ENCODE assay signal across 8 cellular contexts in the genomic region with DNA sequence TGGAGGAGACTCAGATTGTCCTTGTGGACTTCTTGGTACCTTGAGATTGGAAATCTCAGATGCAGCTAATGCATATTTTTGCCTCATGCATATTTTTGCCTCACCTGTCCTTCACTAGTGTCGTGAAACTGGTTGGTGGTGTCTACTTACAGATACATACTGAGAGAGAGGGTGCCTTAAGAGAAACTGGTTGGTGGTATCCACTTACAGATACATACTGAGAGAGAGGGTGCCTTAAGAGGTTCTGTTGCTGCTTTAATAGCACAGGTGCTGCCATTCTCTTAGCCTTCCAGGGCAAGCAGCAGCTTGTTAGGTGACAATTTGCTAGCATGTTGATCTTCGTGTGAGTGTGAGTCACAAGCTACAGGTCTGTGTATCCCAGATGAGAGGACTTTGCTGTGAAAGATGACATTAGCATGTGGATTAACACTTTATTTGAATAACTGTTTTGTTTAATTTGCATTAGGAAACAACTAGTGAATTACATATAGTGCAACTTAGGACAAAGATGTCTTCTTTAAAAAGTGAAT. TPM values are rescaled to one million over a fixed set of nuclear protein-coding genes. Genes with fewer than 3 reads are reported as not detected.
DNase-seq lines count a peak whose midpoint lies in the region; ATAC-seq, FAIRE-seq and TF ChIP-seq lines count a peak whose summit lies in the region.

No MANE protein-coding gene starts in this region.

- DNase-seq in MCF 10A (ENCODE audit: unreplicated experiment) (peak; percentile 77), breast epithelium (ENCODE audit: low spot score in 2 of 2) (no peak), NCI-H526 (lab: John Stamatoyannopoulos, UW) (peak; percentile 65 to 66), endothelial cell of umbilical vein (ENCODE audit: low read depth, low spot score) (no peak), thyroid gland (no peak), frontal cortex (ENCODE audit: low spot score in 2 of 2) (no peak), body of pancreas (no peak)
- no peak for DNase-seq in stimulated activated CD4-positive, alpha-beta T cell treated with anti-CD3 and anti-CD28 coated beads, Interleukin-2, amount 100 ng/mL, for 48 hours

- H3K27ac Mint-ChIP-seq in MCF 10A (ENCODE audit: low read depth, unreplicated experiment) = peak overlapping the region; percentile 86

- H3K27ac ChIP-seq in breast epithelium (no peak overlapping the region), endothelial cell of umbilical vein (ENCODE audit: insufficient read depth, low read depth, low read length) (no peak overlapping the region), thyroid gland (peak overlapping the region; percentile 51 to 87 (median 80)), body of pancreas (no peak overlapping the region)

- CTCF ChIA-PET in MCF 10A (lab: Yijun Ruan, JAX) (interaction anchor here (14.2 kb wide), 1 partner anchor 17 kb away, joined by 197 read pairs; no protein-coding TSS in a partner anchor), endothelial cell of umbilical vein (lab: Charles Lee) (interaction anchor here (0.6 to 5.5 kb wide), 3 partner anchors 10 to 104 kb away, joined by 3 to 54 read pairs (median 4); no protein-coding TSS in a partner anchor)

- POLR2A ChIA-PET in MCF 10A (lab: Yijun Ruan, JAX) = interaction anchor here (1.0 to 10.5 kb wide), 7 partner anchors 10 to 414 kb away, joined by 3 to 272 read pairs (median 5); partner anchors contain the start of genes FAM200C and TTC1
- POLR2A ChIA-PET in endothelial cell of umbilical vein (lab: Charles Lee) = interaction anchor here (0.6 to 1.3 kb wide), 2 partner anchors 45 to 1214 kb away, joined by 3 to 4 read pairs; no protein-coding TSS in a partner anchor

- H3K9me3 ChIP-seq in breast epithelium = no peaks in the 10 kb centered on the region
- H3K9me3 ChIP-seq in endothelial cell of umbilical vein (replicated peaks; ENCODE audit: control insufficient read depth, insufficient read depth, low read length) = no peaks in the 10 kb centered on the region
- no peaks in the 10 kb centered on the region for H3K9me3 ChIP-seq in thyroid gland
- no peaks in the 10 kb centered on the region for H3K9me3 ChIP-seq in body of pancreas

- H3K9ac ChIP-seq in endothelial cell of umbilical vein (replicated peaks; ENCODE audit: extremely low read depth, insufficient read depth, low read length) = no peak overlapping the region

- peaks cover under 1% of the 10 kb centered on the region for H3K9me3 Mint-ChIP-seq in MCF 10A (ENCODE audit: unreplicated experiment)

- intact Hi-C loops in MCF 10A (cut with micrococcal nuclease) (loop anchor here (5.0 kb wide), 1 partner anchor 414 kb away; no protein-coding TSS in a partner anchor), breast epithelium (cut with DNase I; ENCODE audit: low total_unique reads) (no loop called here), endothelial cell of umbilical vein (cut with micrococcal nuclease) (no loop called here), thyroid gland (cut with DNase I) (no loop called here), body of pancreas (cut with DNase I) (no loop called here)

- H3K9me1 ChIP-seq in endothelial cell of umbilical vein (replicated peaks; ENCODE audit: control insufficient read depth, extremely low read depth, insufficient read depth, low read length) = no peaks in the 10 kb centered on the region

- no peak for ATAC-seq in body of pancreas

- TF ChIP-seq POLR2A in breast epithelium (IDR thresholded peaks at IDR 0.05) = no peak
- no peak for TF ChIP-seq POLR2A in endothelial cell of umbilical vein (IDR thresholded peaks at IDR 0.05; ENCODE audit: low read depth, low read length)
- TF ChIP-seq POLR2A in thyroid gland (IDR thresholded peaks at IDR 0.05) = no peak
- no peak for TF ChIP-seq POLR2A in body of pancreas (IDR thresholded peaks at IDR 0.05)

- WGBS in thyroid gland, 2 donors = 46 to 51% methylated on average over 2 of the region's 2 CpGs
- WGBS in body of pancreas, 2 donors = 21 to 47% methylated on average over 2 of the region's 2 CpGs

- H3K27me3 ChIP-seq in breast epithelium (no peaks in the 10 kb centered on the region), endothelial cell of umbilical vein (ENCODE audit: control insufficient read depth in 2 of 2, insufficient read depth in 2 of 2, low read length in 2 of 2) (no peaks in the 10 kb centered on the region), thyroid gland (no peaks in the 10 kb centered on the region), body of pancreas (no peaks in the 10 kb centered on the region)

- FAIRE-seq in endothelial cell of umbilical vein (lab: Jason Lieb, UNC) (no peak), frontal cortex (lab: Jason Lieb, UNC) (no peak)

- H4K20me1 ChIP-seq in endothelial cell of umbilical vein (replicated peaks; ENCODE audit: control insufficient read depth, extremely low read depth, insufficient read depth, low read length) = no peaks in the 10 kb centered on the region

- H3K79me2 ChIP-seq in endothelial cell of umbilical vein (ENCODE audit: control insufficient read depth, insufficient read depth, low read length) = peaks cover 47% of the 10 kb centered on the region

- H3K4me3 ChIP-seq in breast epithelium (no peak overlapping the region), endothelial cell of umbilical vein (replicated peaks in 1 of 3; ENCODE audit: insufficient read depth in 1 of 3, low read depth in 1 of 3, low read length in 3 of 3) (peak overlapping the region in 2 of 3 experiments; percentile 94 to 95), thyroid gland (replicated peaks in 1 of 3) (peak overlapping the region in 1 of 3 donors; percentile 9), body of pancreas (no peak overlapping the region)

- BruUV-seq in MCF 10A (replicated peaks; lab: Mats Ljungman, UMichigan) (no TSS peak), endothelial cell of umbilical vein (replicated peaks; lab: Mats Ljungman, UMichigan) (no TSS peak)

- dilution Hi-C loops in endothelial cell of umbilical vein (cut with MboI; ENCODE audit: extremely low pct_ligation_motif_present, low sequenced_read_pairs) = no loop called here

- TF ChIP-seq CTCF in MCF 10A (IDR thresholded peaks at IDR 0.05; ENCODE audit: unreplicated experiment) (no peak), breast epithelium (IDR thresholded peaks at IDR 0.05) (no peak), endothelial cell of umbilical vein (IDR thresholded peaks at IDR 0.05; ENCODE audit: extremely low read depth in 1 of 2, insufficient read depth in 1 of 2, low read depth in 1 of 2, low read length in 2 of 2) (no peak), thyroid gland (IDR thresholded peaks at IDR 0.05) (no peak), body of pancreas (IDR thresholded peaks at IDR 0.05) (no peak)

- no peak overlapping the region for H2AFZ ChIP-seq in endothelial cell of umbilical vein (ENCODE audit: low read depth, low read length)

- H3K4me3 Mint-ChIP-seq in MCF 10A (ENCODE audit: unreplicated experiment) = peak overlapping the region; percentile 78

- H3K27me3 Mint-ChIP-seq in MCF 10A (ENCODE audit: insufficient read depth, unreplicated experiment) = no peaks in the 10 kb centered on the region

- peaks cover 19% of the 10 kb centered on the region for H3K36me3 Mint-ChIP-seq in MCF 10A (ENCODE audit: insufficient read depth, unreplicated experiment)

- H3K4me1 Mint-ChIP-seq in MCF 10A (ENCODE audit: insufficient read depth, unreplicated experiment) = peaks cover 47% of the 10 kb centered on the region

- H3K36me3 ChIP-seq in breast epithelium (no peaks in the 10 kb centered on the region), endothelial cell of umbilical vein (ENCODE audit: control insufficient read depth in 2 of 2, extremely low read depth in 1 of 2, insufficient read depth in 2 of 2, low read length in 2 of 2) (peaks cover 0 to 13% of the 10 kb centered on the region in 2 experiments), thyroid gland (no peaks in the 10 kb centered on the region), body of pancreas (replicated peaks in 1 of 2; ENCODE audit: insufficient read depth in 1 of 2, low read depth in 2 of 2) (no peaks in the 10 kb centered on the region)

- no peaks in the 10 kb centered on the region for H3K4me1 ChIP-seq in breast epithelium
- H3K4me1 ChIP-seq in endothelial cell of umbilical vein (ENCODE audit: control insufficient read depth, extremely low read depth, insufficient read depth, low read length) = peaks cover 54% of the 10 kb centered on the region
- H3K4me1 ChIP-seq in thyroid gland = peaks cover 49 to 56% of the 10 kb centered on the region in 2 donors
- peaks cover 19% of the 10 kb centered on the region for H3K4me1 ChIP-seq in body of pancreas

- H3K4me2 ChIP-seq in endothelial cell of umbilical vein (ENCODE audit: insufficient read depth, low read length) = peak overlapping the region; percentile 86

RNA-seq across cellular contexts. Expression of gene PTTG1, which starts 1.4 kb away (rescaled TPM):
- total RNA-seq in MCF 10A (2022) (87.0 and 119 TPM in 2 replicates), breast epithelium (10 to 100 TPM; 12.5 to 17.7 (median 13.8) TPM), endothelial cell of umbilical vein (139 and 140 TPM in 2 replicates), thyroid gland (100 to 1,000 TPM in 1 of 4 donors, 10 to 100 TPM in 3; 42.6 to 165 (median 79.4) TPM), frontal cortex (12.6 TPM), body of pancreas (1 to 10 TPM; 5.7 to 6.6 TPM)
- polyA plus RNA-seq in endothelial cell of umbilical vein = 157 and 173 TPM in 2 replicates
- polyA plus RNA-seq in endothelial cell of umbilical vein (2011; cell fraction: cytosol; rRNA removed) = 355 and 421 TPM in 2 replicates
- polyA plus RNA-seq in endothelial cell of umbilical vein (2011; cell fraction: nucleus; rRNA removed) = 182 and 233 TPM in 2 replicates
- polyA plus RNA-seq in endothelial cell of umbilical vein (2012) = 83.1 and 154 TPM in 2 replicates
- 43.8 and 47.2 TPM in 2 replicates for polyA minus RNA-seq in endothelial cell of umbilical vein
- polyA minus RNA-seq in endothelial cell of umbilical vein (2011; cell fraction: cytosol; rRNA and poly(A)+ RNA removed) = 57.7 TPM
- 18.0 and 28.6 TPM in 2 replicates for polyA minus RNA-seq in endothelial cell of umbilical vein (2011; cell fraction: nucleus; rRNA and poly(A)+ RNA removed)

RNA-seq across cellular contexts. Expression of gene SLU7, which starts 4.2 kb away (rescaled TPM):
- 64.6 and 85.6 TPM in 2 replicates for total RNA-seq in MCF 10A (2022)
- 10 to 100 TPM; 77.0 to 88.3 (median 86.3) TPM for total RNA-seq in breast epithelium
- 42.7 and 48.2 TPM in 2 replicates for total RNA-seq in endothelial cell of umbilical vein
- polyA plus RNA-seq in endothelial cell of umbilical vein = 4.5 and 10.2 TPM in 2 replicates
- polyA plus RNA-seq in endothelial cell of umbilical vein (2011; cell fraction: cytosol; rRNA removed) = 20.5 and 21.8 TPM in 2 replicates
- 33.6 and 48.5 TPM in 2 replicates for polyA plus RNA-seq in endothelial cell of umbilical vein (2011; cell fraction: nucleus; rRNA removed)
- 37.9 and 55.8 TPM in 2 replicates for polyA plus RNA-seq in endothelial cell of umbilical vein (2012)
- 11.6 and 12.1 TPM in 2 replicates for polyA minus RNA-seq in endothelial cell of umbilical vein
- polyA minus RNA-seq in endothelial cell of umbilical vein (2011; cell fraction: cytosol; rRNA and poly(A)+ RNA removed) = 7.9 TPM
- polyA minus RNA-seq in endothelial cell of umbilical vein (2011; cell fraction: nucleus; rRNA and poly(A)+ RNA removed) = 19.0 and 22.5 TPM in 2 replicates
- 100 to 1,000 TPM in 2 of 4 donors, 10 to 100 TPM in 2; 70.1 to 122 (median 96.3) TPM for total RNA-seq in thyroid gland
- total RNA-seq in frontal cortex = 56.3 TPM
- 10 to 100 TPM; 18.8 to 42.8 TPM for total RNA-seq in body of pancreas

RNA-seq across cellular contexts. Expression of gene FAM200C, which starts 23.2 kb away (rescaled TPM):
- total RNA-seq in MCF 10A (2022) = 2.2 and 3.7 TPM in 2 replicates
- total RNA-seq in breast epithelium = 1 to 10 TPM; 2.7 to 5.6 (median 5.6) TPM
- total RNA-seq in endothelial cell of umbilical vein = 2.6 and 2.7 TPM in 2 replicates
- 0.76 and 0.86 TPM in 2 replicates for polyA plus RNA-seq in endothelial cell of umbilical vein
- polyA plus RNA-seq in endothelial cell of umbilical vein (2011; cell fraction: cytosol; rRNA removed) = 1.2 and 1.4 TPM in 2 replicates
- polyA plus RNA-seq in endothelial cell of umbilical vein (2011; cell fraction: nucleus; rRNA removed) = 2.4 and 3.3 TPM in 2 replicates
- polyA plus RNA-seq in endothelial cell of umbilical vein (2012) = 1.3 and 1.7 TPM in 2 replicates
- 1.3 and 1.7 TPM in 2 replicates for polyA minus RNA-seq in endothelial cell of umbilical vein
- 2.3 TPM for polyA minus RNA-seq in endothelial cell of umbilical vein (2011; cell fraction: cytosol; rRNA and poly(A)+ RNA removed)
- polyA minus RNA-seq in endothelial cell of umbilical vein (2011; cell fraction: nucleus; rRNA and poly(A)+ RNA removed) = 2.5 and 5.1 TPM in 2 replicates
- total RNA-seq in thyroid gland = 1 to 10 TPM; 5.8 to 9.0 (median 7.2) TPM
- 33.8 TPM for total RNA-seq in frontal cortex
- total RNA-seq in body of pancreas = 1 to 10 TPM; 4.6 to 6.0 TPM

RNA-seq across cellular contexts. Expression of gene C1QTNF2, which starts 52.7 kb away (rescaled TPM):
- not detected in 2 replicates for total RNA-seq in MCF 10A (2022)
- under 1 TPM; under 0.01 to 0.48 (median 0.44) TPM for total RNA-seq in breast epithelium
- 0.53 TPM in 1 of 2 replicates, not detected in the other for total RNA-seq in endothelial cell of umbilical vein
- 0.46 and 0.52 TPM in 2 replicates for polyA plus RNA-seq in endothelial cell of umbilical vein
- 0.21 and 0.31 TPM in 2 replicates for polyA plus RNA-seq in endothelial cell of umbilical vein (2011; cell fraction: cytosol; rRNA removed)
- polyA plus RNA-seq in endothelial cell of umbilical vein (2011; cell fraction: nucleus; rRNA removed) = 0.11 and 0.13 TPM in 2 replicates
- 0.11 and 0.24 TPM in 2 replicates for polyA plus RNA-seq in endothelial cell of umbilical vein (2012)
- not detected in 2 replicates for polyA minus RNA-seq in endothelial cell of umbilical vein
- not detected for polyA minus RNA-seq in endothelial cell of umbilical vein (2011; cell fraction: cytosol; rRNA and poly(A)+ RNA removed)
- polyA minus RNA-seq in endothelial cell of umbilical vein (2011; cell fraction: nucleus; rRNA and poly(A)+ RNA removed) = 0.14 TPM in 1 of 2 replicates, not detected in the other
- total RNA-seq in thyroid gland = 1 to 10 TPM in 2 of 4 donors, not detected in 2; 1.1 TPM
- total RNA-seq in frontal cortex = 2.0 TPM
- under 1 TPM in 1 of 2 donors, not detected in 1; 0.26 TPM for total RNA-seq in body of pancreas

Comparison
In these comparisons a context has a peak if more than half of its experiments do, and no peak if none do; other contexts are left out.
1. DNase-seq: peak in MCF 10A (single experiment) and NCI-H526 (2 of 2); none in breast epithelium (0 of 2), endothelial cell of umbilical vein (single experiment), thyroid gland (0 of 2), frontal cortex (0 of 2), body of pancreas (0 of 4) and stimulated activated CD4-positive, alpha-beta T cell treated with anti-CD3 and anti-CD28 coated beads, Interleukin-2, amount 100 ng/mL, for 48 hours (0 of 2).
2. H3K27ac ChIP-seq: peak in thyroid gland (3 of 3); none in breast epithelium (0 of 2), endothelial cell of umbilical vein (single experiment) and body of pancreas (0 of 4).
3. H3K4me3 ChIP-seq: peak in endothelial cell of umbilical vein (2 of 3); none in breast epithelium (0 of 3) and body of pancreas (0 of 2).